In the genomic region with DNA sequence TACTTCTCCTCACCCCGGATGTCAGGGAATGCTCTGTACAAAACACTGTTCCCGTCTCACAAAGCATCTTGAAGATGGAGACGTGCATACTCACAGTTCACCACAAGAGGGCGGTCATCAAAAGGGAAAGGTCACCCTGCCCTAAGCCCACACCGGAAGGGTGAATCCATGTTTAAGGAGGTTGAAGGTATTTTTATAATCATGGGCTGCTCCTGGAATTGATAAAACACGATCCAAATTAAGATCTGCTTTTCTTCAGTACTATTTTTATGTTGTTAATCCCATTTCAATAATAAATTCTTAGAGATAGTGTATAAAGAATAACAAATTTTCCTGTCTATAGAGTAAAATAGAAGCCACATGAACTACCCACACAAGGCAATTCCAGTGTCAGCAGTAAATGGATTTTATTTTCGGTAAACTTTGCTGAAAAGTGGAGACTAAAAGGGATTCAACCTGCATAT, we compare ENCODE assay signal across 8 cellular contexts.
DNase-seq lines count a peak whose midpoint lies in the region; ATAC-seq, FAIRE-seq and TF ChIP-seq lines count a peak whose summit lies in the region.

No MANE protein-coding gene starts in this region.

- POLR2A ChIA-PET in BJ (lab: Charles Lee), result no interaction called here

- FAIRE-seq in GM19239 (lab: Jason Lieb, UNC), result peak; percentile 97

- TF ChIP-seq CTCF in BJ (IDR thresholded peaks at IDR 0.05; ENCODE audit: insufficient read depth, low read depth, low read length) (peak; percentile 90), choroid plexus epithelial cell (conservative IDR thresholded peaks at IDR 0.05; ENCODE audit: low read depth, low read length) (peak; percentile 98), left lung (IDR thresholded peaks at IDR 0.05) (peak; percentile 85 to 95)

- H3K27me3 ChIP-seq in BJ (ENCODE audit: control insufficient read depth, insufficient read depth, low read length), result no peaks in the 10 kb centered on the region
- no peaks in the 10 kb centered on the region for H3K27me3 ChIP-seq in left lung

- peak; percentile 16 for DNase-seq in BJ (ENCODE audit: low read depth)
- DNase-seq in GM19239 (ENCODE audit: insufficient read length, low spot score), result peak; percentile 45
- peak; percentile 77 for DNase-seq in NCI-H460 (ENCODE audit: extremely low read depth, low read depth)
- DNase-seq in activated CD4-positive, alpha-beta T cell treated with anti-CD3 and anti-CD28 coated beads for 24 hours (ENCODE audit: low read depth in 2 of 2), result peak; percentile 74 to 75
- DNase-seq in choroid plexus epithelial cell (ENCODE audit: low read depth), result peak; percentile 92
- DNase-seq in left lung, result peak in 1 of 2 donors; percentile 64
- peak; percentile 37 to 61 (median 55) for DNase-seq in stimulated activated CD4-positive, alpha-beta T cell treated with anti-CD3 and anti-CD28 coated beads, TNF-alpha, amount 100 ng/mL, for 1 hour (ENCODE audit: low read depth in 3 of 3, low spot score in 1 of 3)

- H3K4me1 ChIP-seq in left lung, result peaks cover 0 to 10% of the 10 kb centered on the region in 2 donors

- H3K36me3 ChIP-seq in BJ (ENCODE audit: control insufficient read depth, insufficient read depth, low read length), result no peaks in the 10 kb centered on the region
- H3K36me3 ChIP-seq in left lung, result no peaks in the 10 kb centered on the region

- H3K27ac ChIP-seq in left lung, result no peak overlapping the region

- intact Hi-C loops in left lung (cut with DNase I), result loop anchor here in 1 of 2 donors (5.0 kb wide), 1 partner anchor 236 kb away; no protein-coding TSS in a partner anchor

- ATAC-seq in HG03378 (IDR thresholded peaks at IDR 0.05; ENCODE audit: unreplicated experiment), result peak; percentile 80
- peak; percentile 99 for ATAC-seq in left lung

- CTCF ChIA-PET in BJ (lab: Yijun Ruan, JAX), result interaction anchor here (1.0 to 1.9 kb wide), 6 partner anchors 13 to 239 kb away, joined by 3 to 15 read pairs (median 5); no protein-coding TSS in a partner anchor

- H3K9me3 ChIP-seq in left lung, result no peaks in the 10 kb centered on the region

- H3K4me3 ChIP-seq in BJ (ENCODE audit: low read depth, low read length) (no peak overlapping the region), choroid plexus epithelial cell (ENCODE audit: low read depth, low read length) (no peak overlapping the region), left lung (no peak overlapping the region)
